In genomic region chr9:132193227-132194110, GRCh38 we compare ENCODE assay signal across 1 cellular context.
TF ChIP-seq lines count a peak whose summit lies in the region.

No MANE protein-coding gene starts in this region.

TF ChIP-seq in K562, 482 proteins besides CTCF, POLR2A, EP300 and RAD21 (continued from another document):
- TF ChIP-seq ZMIZ1 (IDR thresholded peaks at IDR 0.05; ENCODE audit: low read depth in 2 of 2, low read length in 2 of 2): no peak
- TF ChIP-seq, protein P1, sequence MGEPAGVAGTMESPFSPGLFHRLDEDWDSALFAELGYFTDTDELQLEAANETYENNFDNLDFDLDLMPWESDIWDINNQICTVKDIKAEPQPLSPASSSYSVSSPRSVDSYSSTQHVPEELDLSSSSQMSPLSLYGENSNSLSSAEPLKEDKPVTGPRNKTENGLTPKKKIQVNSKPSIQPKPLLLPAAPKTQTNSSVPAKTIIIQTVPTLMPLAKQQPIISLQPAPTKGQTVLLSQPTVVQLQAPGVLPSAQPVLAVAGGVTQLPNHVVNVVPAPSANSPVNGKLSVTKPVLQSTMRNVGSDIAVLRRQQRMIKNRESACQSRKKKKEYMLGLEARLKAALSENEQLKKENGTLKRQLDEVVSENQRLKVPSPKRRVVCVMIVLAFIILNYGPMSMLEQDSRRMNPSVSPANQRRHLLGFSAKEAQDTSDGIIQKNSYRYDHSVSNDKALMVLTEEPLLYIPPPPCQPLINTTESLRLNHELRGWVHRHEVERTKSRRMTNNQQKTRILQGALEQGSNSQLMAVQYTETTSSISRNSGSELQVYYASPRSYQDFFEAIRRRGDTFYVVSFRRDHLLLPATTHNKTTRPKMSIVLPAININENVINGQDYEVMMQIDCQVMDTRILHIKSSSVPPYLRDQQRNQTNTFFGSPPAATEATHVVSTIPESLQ (CRISPR knock-in tag; IDR thresholded peaks at IDR 0.05): no peak
- no peak for TF ChIP-seq ZNF695 (CRISPR knock-in tag; IDR thresholded peaks at IDR 0.05)
- TF ChIP-seq ZC3H11A (IDR thresholded peaks at IDR 0.05; ENCODE audit: low read depth, low read length): no peak
- TF ChIP-seq ZSCAN29 (IDR thresholded peaks at IDR 0.05): no peak
- TF ChIP-seq, protein P2, sequence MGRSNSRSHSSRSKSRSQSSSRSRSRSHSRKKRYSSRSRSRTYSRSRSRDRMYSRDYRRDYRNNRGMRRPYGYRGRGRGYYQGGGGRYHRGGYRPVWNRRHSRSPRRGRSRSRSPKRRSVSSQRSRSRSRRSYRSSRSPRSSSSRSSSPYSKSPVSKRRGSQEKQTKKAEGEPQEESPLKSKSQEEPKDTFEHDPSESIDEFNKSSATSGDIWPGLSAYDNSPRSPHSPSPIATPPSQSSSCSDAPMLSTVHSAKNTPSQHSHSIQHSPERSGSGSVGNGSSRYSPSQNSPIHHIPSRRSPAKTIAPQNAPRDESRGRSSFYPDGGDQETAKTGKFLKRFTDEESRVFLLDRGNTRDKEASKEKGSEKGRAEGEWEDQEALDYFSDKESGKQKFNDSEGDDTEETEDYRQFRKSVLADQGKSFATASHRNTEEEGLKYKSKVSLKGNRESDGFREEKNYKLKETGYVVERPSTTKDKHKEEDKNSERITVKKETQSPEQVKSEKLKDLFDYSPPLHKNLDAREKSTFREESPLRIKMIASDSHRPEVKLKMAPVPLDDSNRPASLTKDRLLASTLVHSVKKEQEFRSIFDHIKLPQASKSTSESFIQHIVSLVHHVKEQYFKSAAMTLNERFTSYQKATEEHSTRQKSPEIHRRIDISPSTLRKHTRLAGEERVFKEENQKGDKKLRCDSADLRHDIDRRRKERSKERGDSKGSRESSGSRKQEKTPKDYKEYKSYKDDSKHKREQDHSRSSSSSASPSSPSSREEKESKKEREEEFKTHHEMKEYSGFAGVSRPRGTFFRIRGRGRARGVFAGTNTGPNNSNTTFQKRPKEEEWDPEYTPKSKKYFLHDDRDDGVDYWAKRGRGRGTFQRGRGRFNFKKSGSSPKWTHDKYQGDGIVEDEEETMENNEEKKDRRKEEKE (IDR thresholded peaks at IDR 0.05; ENCODE audit: borderline replicate concordance in 1 of 2, control insufficient read depth in 1 of 2, low read depth in 2 of 2, low read length in 1 of 2): no peak
- peak; percentile 88 for TF ChIP-seq ZFP36 (IDR thresholded peaks at IDR 0.05; ENCODE audit: low read depth, low read length, partially characterized antibody)
- TF ChIP-seq, protein P3, sequence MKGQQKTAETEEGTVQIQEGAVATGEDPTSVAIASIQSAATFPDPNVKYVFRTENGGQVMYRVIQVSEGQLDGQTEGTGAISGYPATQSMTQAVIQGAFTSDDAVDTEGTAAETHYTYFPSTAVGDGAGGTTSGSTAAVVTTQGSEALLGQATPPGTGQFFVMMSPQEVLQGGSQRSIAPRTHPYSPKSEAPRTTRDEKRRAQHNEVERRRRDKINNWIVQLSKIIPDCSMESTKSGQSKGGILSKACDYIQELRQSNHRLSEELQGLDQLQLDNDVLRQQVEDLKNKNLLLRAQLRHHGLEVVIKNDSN (CRISPR knock-in tag; IDR thresholded peaks at IDR 0.05): no peak
- TF ChIP-seq ZBTB33 (CRISPR knock-in tag; IDR thresholded peaks at IDR 0.05): no peak
- TF ChIP-seq, protein P4, sequence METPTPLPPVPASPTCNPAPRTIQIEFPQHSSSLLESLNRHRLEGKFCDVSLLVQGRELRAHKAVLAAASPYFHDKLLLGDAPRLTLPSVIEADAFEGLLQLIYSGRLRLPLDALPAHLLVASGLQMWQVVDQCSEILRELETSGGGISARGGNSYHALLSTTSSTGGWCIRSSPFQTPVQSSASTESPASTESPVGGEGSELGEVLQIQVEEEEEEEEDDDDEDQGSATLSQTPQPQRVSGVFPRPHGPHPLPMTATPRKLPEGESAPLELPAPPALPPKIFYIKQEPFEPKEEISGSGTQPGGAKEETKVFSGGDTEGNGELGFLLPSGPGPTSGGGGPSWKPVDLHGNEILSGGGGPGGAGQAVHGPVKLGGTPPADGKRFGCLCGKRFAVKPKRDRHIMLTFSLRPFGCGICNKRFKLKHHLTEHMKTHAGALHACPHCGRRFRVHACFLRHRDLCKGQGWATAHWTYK (CRISPR knock-in tag; IDR thresholded peaks at IDR 0.05): no peak
- TF ChIP-seq ZNF589 (CRISPR knock-in tag; IDR thresholded peaks at IDR 0.05; ENCODE audit: low read depth): no peak
- TF ChIP-seq ATF7 (IDR thresholded peaks at IDR 0.05): no peak
- no peak for TF ChIP-seq NR3C1 (CRISPR knock-in tag; IDR thresholded peaks at IDR 0.05)
- TF ChIP-seq KLF16 (IDR thresholded peaks at IDR 0.05): no peak
- TF ChIP-seq ZFP30 (CRISPR knock-in tag; IDR thresholded peaks at IDR 0.05; ENCODE audit: borderline replicate concordance): no peak
- no peak for TF ChIP-seq ZNF778 (CRISPR knock-in tag; IDR thresholded peaks at IDR 0.05)
- TF ChIP-seq RBM25 (IDR thresholded peaks at IDR 0.05; ENCODE audit: low read depth, low read length, severe bottlenecking): peak; percentile 80
- no peak for TF ChIP-seq ZNF507 (tag; conservative IDR thresholded peaks at IDR 0.05)
- TF ChIP-seq DPF2 (IDR thresholded peaks at IDR 0.05): no peak
- no peak for TF ChIP-seq ZNF324 (CRISPR knock-in tag; IDR thresholded peaks at IDR 0.05)
